Comparison of ENCODE assay signal across 1 cellular context in genomic region chr17:29591737-29592624, GRCh38.
A peak's percentile ranks its signal among the peaks of the same experiment; 100 is the strongest.
TF ChIP-seq lines count a peak whose summit lies in the region.

No MANE protein-coding gene starts in this region.

TF ChIP-seq in HEK293, 187 proteins besides CTCF, POLR2A, EP300 and RAD21 (continued from another document and continues in another):
- TF ChIP-seq ZSCAN5A (tag by site-specific recombination; IDR thresholded peaks at IDR 0.05) (no peak), ZNF223 (tag by site-specific recombination; IDR thresholded peaks at IDR 0.05) (no peak; the same call in 1 of the 2 replicates), ZNF521 (tag by site-specific recombination; IDR thresholded peaks at IDR 0.05) (no peak), GLI4 (tag by site-specific recombination; IDR thresholded peaks at IDR 0.05) (no peak), ZNF629 (tag by site-specific recombination; IDR thresholded peaks at IDR 0.05) (peak; percentile 73), ZNF654 (tag by site-specific recombination; IDR thresholded peaks at IDR 0.05; ENCODE audit: low read depth) (peak; percentile 85), KLF8 (tag by site-specific recombination; IDR thresholded peaks at IDR 0.05) (peak; percentile 98), ZNF146 (tag by site-specific recombination; IDR thresholded peaks at IDR 0.05) (no peak), ZNF549 (tag by site-specific recombination; IDR thresholded peaks at IDR 0.05) (no peak), ZNF544 (tag by site-specific recombination; IDR thresholded peaks at IDR 0.05) (no peak), ZIC2 (tag by site-specific recombination; IDR thresholded peaks at IDR 0.05) (peak; percentile 86), ZBTB20 (tag by site-specific recombination; IDR thresholded peaks at IDR 0.05) (peak; percentile 98), EGR2 (tag by site-specific recombination; IDR thresholded peaks at IDR 0.05; ENCODE audit: low read depth) (peak; percentile 91), ZNF391 (tag by site-specific recombination; IDR thresholded peaks at IDR 0.05; ENCODE audit: borderline replicate concordance, low read depth) (no peak), ZNF184 (tag by site-specific recombination; IDR thresholded peaks at IDR 0.05) (0 out of 2 replicates have a peak, but pooled peaks have one; percentile 3), OSR2 (tag by site-specific recombination; IDR thresholded peaks at IDR 0.05) (no peak), ZNF837 (tag by site-specific recombination; IDR thresholded peaks at IDR 0.05) (no peak), ZNF707 (tag by site-specific recombination; IDR thresholded peaks at IDR 0.05) (no peak), ZNF202 (tag by site-specific recombination; IDR thresholded peaks at IDR 0.05; ENCODE audit: borderline replicate concordance) (no peak), ZNF777 (tag by site-specific recombination; IDR thresholded peaks at IDR 0.05; ENCODE audit: borderline replicate concordance) (no peak), HOXA7 (CRISPR knock-in tag; IDR thresholded peaks at IDR 0.05; ENCODE audit: borderline replicate concordance) (no peak), ZNF138 (tag by site-specific recombination; IDR thresholded peaks at IDR 0.05; ENCODE audit: borderline replicate concordance) (no peak), BCL11A (tag by site-specific recombination; IDR thresholded peaks at IDR 0.05; ENCODE audit: low read depth) (peak; percentile 48), ZBTB48 (tag by site-specific recombination; IDR thresholded peaks at IDR 0.05) (0 out of 2 replicates have a peak, but pooled peaks have one; percentile 29), ZNF830 (tag by site-specific recombination; IDR thresholded peaks at IDR 0.05; ENCODE audit: low read depth) (no peak), ZFP69B (tag by site-specific recombination; IDR thresholded peaks at IDR 0.05) (peak; percentile 96), ZNF501 (tag by site-specific recombination; IDR thresholded peaks at IDR 0.05) (peak; percentile 59), SP3 (tag by site-specific recombination; IDR thresholded peaks at IDR 0.05) (peak; percentile 82), ZNF239 (tag by site-specific recombination; IDR thresholded peaks at IDR 0.05) (no peak), ZBTB6 (tag by site-specific recombination; IDR thresholded peaks at IDR 0.05) (no peak), ZNF561 (tag by site-specific recombination; IDR thresholded peaks at IDR 0.05; ENCODE audit: borderline replicate concordance) (peak; percentile 77; the same call in 1 of the 2 replicates), ZNF16 (tag by site-specific recombination; IDR thresholded peaks at IDR 0.05; ENCODE audit: low read depth) (no peak), SP2 (tag by site-specific recombination; IDR thresholded peaks at IDR 0.05) (peak; percentile 88), ZNF140 (tag by site-specific recombination; IDR thresholded peaks at IDR 0.05) (no peak), ZNF747 (tag by site-specific recombination; IDR thresholded peaks at IDR 0.05) (no peak), ZNF148 (tag by site-specific recombination; IDR thresholded peaks at IDR 0.05; ENCODE audit: borderline replicate concordance) (no peak), ZNF658 (tag by site-specific recombination; IDR thresholded peaks at IDR 0.05) (no peak), ZNF341 (tag by site-specific recombination; IDR thresholded peaks at IDR 0.05; ENCODE audit: low read depth) (peak; percentile 100), ZNF768 (tag by site-specific recombination; IDR thresholded peaks at IDR 0.05) (no peak), ZNF585B (tag by site-specific recombination; IDR thresholded peaks at IDR 0.05) (no peak), ZFHX2 (tag by site-specific recombination; conservative IDR thresholded peaks at IDR 0.05) (peak; percentile 91), ZNF610 (tag by site-specific recombination; IDR thresholded peaks at IDR 0.05; ENCODE audit: borderline replicate concordance) (peak; percentile 56; the same call in 1 of the 2 replicates), ZNF785 (tag by site-specific recombination; IDR thresholded peaks at IDR 0.05) (no peak), ZSCAN16 (tag by site-specific recombination; IDR thresholded peaks at IDR 0.05) (no peak), ZNF366 (tag by site-specific recombination; conservative IDR thresholded peaks at IDR 0.05) (peak; percentile 99), ZBTB8A (tag by site-specific recombination; IDR thresholded peaks at IDR 0.05) (peak; percentile 95), ZNF621 (tag by site-specific recombination; IDR thresholded peaks at IDR 0.05) (no peak)
- TF ChIP-seq, protein P1, sequence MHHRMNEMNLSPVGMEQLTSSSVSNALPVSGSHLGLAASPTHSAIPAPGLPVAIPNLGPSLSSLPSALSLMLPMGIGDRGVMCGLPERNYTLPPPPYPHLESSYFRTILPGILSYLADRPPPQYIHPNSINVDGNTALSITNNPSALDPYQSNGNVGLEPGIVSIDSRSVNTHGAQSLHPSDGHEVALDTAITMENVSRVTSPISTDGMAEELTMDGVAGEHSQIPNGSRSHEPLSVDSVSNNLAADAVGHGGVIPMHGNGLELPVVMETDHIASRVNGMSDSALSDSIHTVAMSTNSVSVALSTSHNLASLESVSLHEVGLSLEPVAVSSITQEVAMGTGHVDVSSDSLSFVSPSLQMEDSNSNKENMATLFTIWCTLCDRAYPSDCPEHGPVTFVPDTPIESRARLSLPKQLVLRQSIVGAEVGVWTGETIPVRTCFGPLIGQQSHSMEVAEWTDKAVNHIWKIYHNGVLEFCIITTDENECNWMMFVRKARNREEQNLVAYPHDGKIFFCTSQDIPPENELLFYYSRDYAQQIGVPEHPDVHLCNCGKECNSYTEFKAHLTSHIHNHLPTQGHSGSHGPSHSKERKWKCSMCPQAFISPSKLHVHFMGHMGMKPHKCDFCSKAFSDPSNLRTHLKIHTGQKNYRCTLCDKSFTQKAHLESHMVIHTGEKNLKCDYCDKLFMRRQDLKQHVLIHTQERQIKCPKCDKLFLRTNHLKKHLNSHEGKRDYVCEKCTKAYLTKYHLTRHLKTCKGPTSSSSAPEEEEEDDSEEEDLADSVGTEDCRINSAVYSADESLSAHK (tag by site-specific recombination; IDR thresholded peaks at IDR 0.05), result no peak
- TF ChIP-seq, protein P2, sequence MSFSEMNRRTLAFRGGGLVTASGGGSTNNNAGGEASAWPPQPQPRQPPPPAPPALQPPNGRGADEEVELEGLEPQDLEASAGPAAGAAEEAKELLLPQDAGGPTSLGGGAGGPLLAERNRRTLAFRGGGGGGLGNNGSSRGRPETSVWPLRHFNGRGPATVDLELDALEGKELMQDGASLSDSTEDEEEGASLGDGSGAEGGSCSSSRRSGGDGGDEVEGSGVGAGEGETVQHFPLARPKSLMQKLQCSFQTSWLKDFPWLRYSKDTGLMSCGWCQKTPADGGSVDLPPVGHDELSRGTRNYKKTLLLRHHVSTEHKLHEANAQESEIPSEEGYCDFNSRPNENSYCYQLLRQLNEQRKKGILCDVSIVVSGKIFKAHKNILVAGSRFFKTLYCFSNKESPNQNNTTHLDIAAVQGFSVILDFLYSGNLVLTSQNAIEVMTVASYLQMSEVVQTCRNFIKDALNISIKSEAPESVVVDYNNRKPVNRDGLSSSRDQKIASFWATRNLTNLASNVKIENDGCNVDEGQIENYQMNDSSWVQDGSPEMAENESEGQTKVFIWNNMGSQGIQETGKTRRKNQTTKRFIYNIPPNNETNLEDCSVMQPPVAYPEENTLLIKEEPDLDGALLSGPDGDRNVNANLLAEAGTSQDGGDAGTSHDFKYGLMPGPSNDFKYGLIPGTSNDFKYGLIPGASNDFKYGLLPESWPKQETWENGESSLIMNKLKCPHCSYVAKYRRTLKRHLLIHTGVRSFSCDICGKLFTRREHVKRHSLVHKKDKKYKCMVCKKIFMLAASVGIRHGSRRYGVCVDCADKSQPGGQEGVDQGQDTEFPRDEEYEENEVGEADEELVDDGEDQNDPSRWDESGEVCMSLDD (tag by site-specific recombination; IDR thresholded peaks at IDR 0.05), result peak; percentile 75; the same call in 1 of the 2 replicates
- TF ChIP-seq, protein P3, sequence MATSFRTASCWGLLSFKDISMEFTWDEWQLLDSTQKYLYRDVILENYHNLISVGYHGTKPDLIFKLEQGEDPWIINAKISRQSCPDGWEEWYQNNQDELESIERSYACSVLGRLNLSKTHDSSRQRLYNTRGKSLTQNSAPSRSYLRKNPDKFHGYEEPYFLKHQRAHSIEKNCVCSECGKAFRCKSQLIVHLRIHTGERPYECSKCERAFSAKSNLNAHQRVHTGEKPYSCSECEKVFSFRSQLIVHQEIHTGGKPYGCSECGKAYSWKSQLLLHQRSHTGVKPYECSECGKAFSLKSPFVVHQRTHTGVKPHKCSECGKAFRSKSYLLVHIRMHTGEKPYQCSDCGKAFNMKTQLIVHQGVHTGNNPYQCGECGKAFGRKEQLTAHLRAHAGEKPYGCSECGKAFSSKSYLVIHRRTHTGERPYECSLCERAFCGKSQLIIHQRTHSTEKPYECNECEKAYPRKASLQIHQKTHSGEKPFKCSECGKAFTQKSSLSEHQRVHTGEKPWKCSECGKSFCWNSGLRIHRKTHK (tag by site-specific recombination; IDR thresholded peaks at IDR 0.05), result no peak
- TF ChIP-seq, protein P4, sequence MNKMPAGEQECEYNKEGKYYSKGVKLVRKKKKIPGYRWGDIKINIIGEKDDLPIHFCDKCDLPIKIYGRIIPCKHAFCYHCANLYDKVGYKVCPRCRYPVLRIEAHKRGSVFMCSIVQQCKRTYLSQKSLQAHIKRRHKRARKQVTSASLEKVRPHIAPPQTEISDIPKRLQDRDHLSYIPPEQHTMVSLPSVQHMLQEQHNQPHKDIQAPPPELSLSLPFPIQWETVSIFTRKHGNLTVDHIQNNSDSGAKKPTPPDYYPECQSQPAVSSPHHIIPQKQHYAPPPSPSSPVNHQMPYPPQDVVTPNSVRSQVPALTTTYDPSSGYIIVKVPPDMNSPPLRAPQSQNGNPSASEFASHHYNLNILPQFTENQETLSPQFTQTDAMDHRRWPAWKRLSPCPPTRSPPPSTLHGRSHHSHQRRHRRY (tag by site-specific recombination; IDR thresholded peaks at IDR 0.05), result no peak
- TF ChIP-seq, protein P5, sequence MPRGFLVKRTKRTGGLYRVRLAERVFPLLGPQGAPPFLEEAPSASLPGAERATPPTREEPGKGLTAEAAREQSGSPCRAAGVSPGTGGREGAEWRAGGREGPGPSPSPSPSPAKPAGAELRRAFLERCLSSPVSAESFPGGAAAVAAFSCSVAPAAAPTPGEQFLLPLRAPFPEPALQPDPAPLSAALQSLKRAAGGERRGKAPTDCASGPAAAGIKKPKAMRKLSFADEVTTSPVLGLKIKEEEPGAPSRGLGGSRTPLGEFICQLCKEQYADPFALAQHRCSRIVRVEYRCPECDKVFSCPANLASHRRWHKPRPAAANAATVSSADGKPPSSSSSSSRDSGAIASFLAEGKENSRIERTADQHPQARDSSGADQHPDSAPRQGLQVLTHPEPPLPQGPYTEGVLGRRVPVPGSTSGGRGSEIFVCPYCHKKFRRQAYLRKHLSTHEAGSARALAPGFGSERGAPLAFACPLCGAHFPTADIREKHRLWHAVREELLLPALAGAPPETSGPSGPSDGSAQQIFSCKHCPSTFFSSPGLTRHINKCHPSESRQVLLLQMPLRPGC (tag by site-specific recombination; IDR thresholded peaks at IDR 0.05), result peak; percentile 65; the same call in 1 of the 2 replicates
- TF ChIP-seq, protein P6, sequence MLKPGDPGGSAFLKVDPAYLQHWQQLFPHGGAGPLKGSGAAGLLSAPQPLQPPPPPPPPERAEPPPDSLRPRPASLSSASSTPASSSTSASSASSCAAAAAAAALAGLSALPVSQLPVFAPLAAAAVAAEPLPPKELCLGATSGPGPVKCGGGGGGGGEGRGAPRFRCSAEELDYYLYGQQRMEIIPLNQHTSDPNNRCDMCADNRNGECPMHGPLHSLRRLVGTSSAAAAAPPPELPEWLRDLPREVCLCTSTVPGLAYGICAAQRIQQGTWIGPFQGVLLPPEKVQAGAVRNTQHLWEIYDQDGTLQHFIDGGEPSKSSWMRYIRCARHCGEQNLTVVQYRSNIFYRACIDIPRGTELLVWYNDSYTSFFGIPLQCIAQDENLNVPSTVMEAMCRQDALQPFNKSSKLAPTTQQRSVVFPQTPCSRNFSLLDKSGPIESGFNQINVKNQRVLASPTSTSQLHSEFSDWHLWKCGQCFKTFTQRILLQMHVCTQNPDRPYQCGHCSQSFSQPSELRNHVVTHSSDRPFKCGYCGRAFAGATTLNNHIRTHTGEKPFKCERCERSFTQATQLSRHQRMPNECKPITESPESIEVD (tag by site-specific recombination; IDR thresholded peaks at IDR 0.05), result peak; percentile 49; the same call in 1 of the 2 replicates
